Comparison of ENCODE assay signal across 27 cellular contexts in the genomic region with DNA sequence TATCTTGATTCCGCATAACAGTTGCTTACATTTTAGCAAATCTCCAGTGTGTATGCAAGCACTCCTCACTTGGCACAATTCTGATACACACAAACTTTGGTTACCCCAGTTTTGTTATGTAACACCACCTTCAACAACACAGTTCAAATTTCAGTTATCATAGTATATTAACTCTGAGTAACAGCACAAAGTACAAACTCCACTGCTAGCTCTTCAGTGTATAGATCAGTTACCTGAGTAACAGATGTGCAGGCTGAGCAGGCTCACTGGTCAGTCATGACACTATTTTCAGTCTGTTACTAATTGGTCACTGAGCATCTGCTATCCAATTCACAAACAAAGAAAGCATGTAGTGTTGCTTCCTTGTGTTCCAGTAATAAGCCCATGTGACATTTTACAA.
"Had no signal": no experiment of that assay in that cellular context is flagged by ENCODE, and none has a peak within 500 bp of the region (broad histone marks: within the 10 kb centered on the region; RNA-seq: fewer than 3 reads in every experiment).

No MANE protein-coding gene starts in this region.

- H3K27ac Mint-ChIP-seq: activated naive CD8-positive, alpha-beta T cell; activated T-cell treated with anti-CD3 and anti-CD28 coated beads, Interleukin-2, amount 50 U/mL, for 24 hours; activated T-helper 17 cell treated with anti-CD3 and anti-CD28 coated beads, Interleukin-2, amount 50 U/mL, for 72 hours; natural killer cell treated with Interleukin-12 subunit alpha and Interleukin-12 subunit beta and Interleukin-15 and Interleukin-18, amount 100 ng/mL, for 72 hours; stimulated activated naive B cell treated with anti-CD40 and anti-IgM and Interleukin-4, amounts not matched to agents 10 μg/mL and 1 μg/mL and 100 μg/mL, for 72 hours; WTC11 had no signal

- H3K4me3 ChIP-seq: adrenal gland, ascending aorta, esophagus muscularis mucosa, gastrocnemius medialis, lung, ovary had no signal

- ATAC-seq: activated T-helper 17 cell treated with anti-CD3 and anti-CD28 coated beads, Interleukin-2, amount 50 U/mL, for 72 hours; natural killer cell treated with Interleukin-12 subunit alpha and Interleukin-12 subunit beta and Interleukin-15 and Interleukin-18, amount 100 ng/mL, for 72 hours; sciatic nerve; stimulated activated naive B cell treated with anti-CD40 and anti-IgM and Interleukin-4, amounts not matched to agents 10 μg/mL and 1 μg/mL and 100 μg/mL, for 72 hours; WTC11 had no signal

- DNase-seq: activated CD8-positive, alpha-beta memory T cell treated with anti-CD3 and anti-CD28 coated beads for 24 hours; activated CD8-positive, alpha-beta memory T cell treated with anti-CD3 and anti-CD28 coated beads, Interleukin-2, amount 50 U/mL, for 4 hours; activated naive CD4-positive, alpha-beta T cell; activated T-cell treated with anti-CD3 and anti-CD28 coated beads, Interleukin-2, amount 50 U/mL, for 24 hours; adrenal gland; brain microvascular endothelial cell; central memory CD4-positive, alpha-beta T cell; effector memory CD4-positive, alpha-beta T cell; gastrocnemius medialis; head of caudate nucleus; islet precursor cell; ovary; stimulated activated CD4-positive, alpha-beta T cell treated with anti-CD3 and anti-CD28 coated beads, Interleukin-2, amount 100 ng/mL, for 48 hours; stimulated activated CD8-positive, alpha-beta memory T cell treated with anti-CD3 and anti-CD28 coated beads, Interleukin-4, amount 100 ng/mL, for 48 hours; stimulated activated naive B cell treated with anti-CD40 and anti-IgM and Interleukin-4, amounts not matched to agents 10 μg/mL and 1 μg/mL and 100 μg/mL, for 72 hours; T-helper 1 cell; T-helper 9 cell; trophoblast cell had no signal

- H3K27me3 ChIP-seq: adrenal gland, ascending aorta, brain microvascular endothelial cell, esophagus muscularis mucosa, gastrocnemius medialis, ovary had no signal

- H3K9me3 ChIP-seq: adrenal gland, ascending aorta, esophagus muscularis mucosa, gastrocnemius medialis, ovary had no signal

- FAIRE-seq: endothelial cell of umbilical vein had no signal

- H3K4me3 Mint-ChIP-seq: activated naive CD8-positive, alpha-beta T cell; activated T-cell treated with anti-CD3 and anti-CD28 coated beads, Interleukin-2, amount 50 U/mL, for 24 hours; activated T-helper 17 cell treated with anti-CD3 and anti-CD28 coated beads, Interleukin-2, amount 50 U/mL, for 72 hours; natural killer cell treated with Interleukin-12 subunit alpha and Interleukin-12 subunit beta and Interleukin-15 and Interleukin-18, amount 100 ng/mL, for 72 hours; stimulated activated naive B cell treated with anti-CD40 and anti-IgM and Interleukin-4, amounts not matched to agents 10 μg/mL and 1 μg/mL and 100 μg/mL, for 72 hours; WTC11 had no signal

- H3K4me1 ChIP-seq: ascending aorta had no signal

- H3K27me3 Mint-ChIP-seq: activated naive CD8-positive, alpha-beta T cell; activated T-cell treated with anti-CD3 and anti-CD28 coated beads, Interleukin-2, amount 50 U/mL, for 24 hours; activated T-helper 17 cell treated with anti-CD3 and anti-CD28 coated beads, Interleukin-2, amount 50 U/mL, for 72 hours; natural killer cell treated with Interleukin-12 subunit alpha and Interleukin-12 subunit beta and Interleukin-15 and Interleukin-18, amount 100 ng/mL, for 72 hours; stimulated activated naive B cell treated with anti-CD40 and anti-IgM and Interleukin-4, amounts not matched to agents 10 μg/mL and 1 μg/mL and 100 μg/mL, for 72 hours had no signal

- H3K27ac ChIP-seq: adrenal gland, brain microvascular endothelial cell, esophagus muscularis mucosa, gastrocnemius medialis had no signal

- H3K9me3 Mint-ChIP-seq: activated T-helper 17 cell treated with anti-CD3 and anti-CD28 coated beads, Interleukin-2, amount 50 U/mL, for 72 hours; natural killer cell treated with Interleukin-12 subunit alpha and Interleukin-12 subunit beta and Interleukin-15 and Interleukin-18, amount 100 ng/mL, for 72 hours; WTC11 had no signal

- H3K4me1 Mint-ChIP-seq: activated T-helper 17 cell treated with anti-CD3 and anti-CD28 coated beads, Interleukin-2, amount 50 U/mL, for 72 hours; stimulated activated naive B cell treated with anti-CD40 and anti-IgM and Interleukin-4, amounts not matched to agents 10 μg/mL and 1 μg/mL and 100 μg/mL, for 72 hours; WTC11 had no signal
